Comparison of ENCODE assay signal across 33 cellular contexts in genomic region chr6:4677751-4678065, GRCh38.
"Had no signal": no experiment of that assay in that cellular context is flagged by ENCODE, and none has a peak within 500 bp of the region (broad histone marks: within the 10 kb centered on the region; RNA-seq: fewer than 3 reads in every experiment).

No MANE protein-coding gene starts in this region.

- H3K9ac ChIP-seq: neural progenitor cell had no signal

- H3K36me3 Mint-ChIP-seq: mesothelial cell of epicardium; naive B cell; natural killer cell; neural progenitor cell; stimulated activated naive B cell treated with anti-CD40 and anti-IgM and Interleukin-4, amounts not matched to agents 10 μg/mL and 1 μg/mL and 100 μg/mL, for 72 hours had no signal

- H2AFZ ChIP-seq: neural progenitor cell had no signal

- H3K27ac ChIP-seq: left lung, lower lobe of right lung, neural progenitor cell, neutrophil, ovary, skin epidermis, stomach, testis, thyroid gland, transverse colon, upper lobe of right lung had no signal

- H3K4me1 ChIP-seq: left lung, lower lobe of right lung, neural progenitor cell, stomach, testis, thyroid gland, transverse colon, upper lobe of right lung had no signal

- FAIRE-seq: islet of Langerhans, kidney, urothelium cell line had no signal

- H3K27me3 ChIP-seq: left lung, neural progenitor cell, ovary, stomach, testis, thyroid gland, transverse colon, upper lobe of right lung had no signal

- DNase-seq: hypothalamus; immature natural killer cell; kidney; left colon; left lung; lower lobe of right lung; mammary epithelial cell; mesenchymal stem cell; naive B cell; natural killer cell; nephron progenitor cell; occipital lobe; ovary; right cardiac atrium; stimulated activated CD4-positive, alpha-beta T cell treated with anti-CD3 and anti-CD28 coated beads, Interleukin-12 subunit alpha, Interleukin-12 subunit beta, amount 100 ng/mL, for 4 hours; stimulated activated CD4-positive, alpha-beta T cell treated with anti-CD3 and anti-CD28 coated beads, Interleukin-15, amount 100 ng/mL, for 24 hours; stimulated activated CD4-positive, alpha-beta T cell treated with anti-CD3 and anti-CD28 coated beads, Interleukin-2, amount 100 ng/mL, for 24 hours; stimulated activated CD4-positive, alpha-beta T cell treated with anti-CD3 and anti-CD28 coated beads, Interleukin-4, amount 100 ng/mL, for 1 hour; stimulated activated naive B cell treated with anti-CD40 and anti-IgM and Interleukin-4, amounts not matched to agents 10 μg/mL and 1 μg/mL and 100 μg/mL, for 72 hours; stimulated activated naive CD8-positive, alpha-beta T cell treated with anti-CD3 and anti-CD28 coated beads, Interleukin-15, Interleukin-2, amounts not matched to agents 100 U/mL and 50 U/mL, for 24 hours; stomach; testis; thyroid gland; transverse colon; upper lobe of right lung had no signal

- H3K4me2 ChIP-seq: neural progenitor cell had no signal

- H3K4me3 ChIP-seq: left lung, lower lobe of right lung, neural progenitor cell, ovary, skin epidermis, stomach, testis, thyroid gland, transverse colon, upper lobe of right lung had no signal

- H3K4me3 Mint-ChIP-seq: immature natural killer cell; mesothelial cell of epicardium; naive B cell; natural killer cell; nephron progenitor cell; neural progenitor cell; stimulated activated naive B cell treated with anti-CD40 and anti-IgM and Interleukin-4, amounts not matched to agents 10 μg/mL and 1 μg/mL and 100 μg/mL, for 72 hours had no signal

- H3K9me3 ChIP-seq: left lung, lower lobe of right lung, neutrophil, ovary, stomach, testis, thyroid gland, transverse colon, upper lobe of right lung had no signal

- ATAC-seq: left colon; left lung; lower lobe of right lung; natural killer cell; right cardiac atrium; sciatic nerve; stimulated activated naive B cell treated with anti-CD40 and anti-IgM and Interleukin-4, amounts not matched to agents 10 μg/mL and 1 μg/mL and 100 μg/mL, for 72 hours; stimulated activated naive CD8-positive, alpha-beta T cell treated with anti-CD3 and anti-CD28 coated beads, Interleukin-15, Interleukin-2, amounts not matched to agents 100 U/mL and 50 U/mL, for 24 hours; upper lobe of right lung had no signal

- H3K27ac Mint-ChIP-seq: immature natural killer cell; mesothelial cell of epicardium; natural killer cell; nephron progenitor cell; neural progenitor cell; progenitor cell of endocrine pancreas; stimulated activated naive B cell treated with anti-CD40 and anti-IgM and Interleukin-4, amounts not matched to agents 10 μg/mL and 1 μg/mL and 100 μg/mL, for 72 hours had no signal

- H3K9me3 Mint-ChIP-seq: mesothelial cell of epicardium; naive B cell; natural killer cell; nephron progenitor cell; neural progenitor cell; stimulated activated naive B cell treated with anti-CD40 and anti-IgM and Interleukin-4, amounts not matched to agents 10 μg/mL and 1 μg/mL and 100 μg/mL, for 72 hours had no signal

- H3K4me1 Mint-ChIP-seq: immature natural killer cell, mesothelial cell of epicardium, naive B cell, neural progenitor cell had no signal

- H3K36me3 ChIP-seq: left lung, lower lobe of right lung, neural progenitor cell, neutrophil, ovary, stomach, thyroid gland, transverse colon, upper lobe of right lung had no signal
